ENCODE assay signal across 8 cellular contexts in genomic region chr20:63009044-63009961, GRCh38. TPM values are rescaled to one million over a fixed set of nuclear protein-coding genes. Genes with fewer than 3 reads are reported as not detected.
DNase-seq lines count a peak whose midpoint lies in the region; ATAC-seq, FAIRE-seq and TF ChIP-seq lines count a peak whose summit lies in the region.

No MANE protein-coding gene starts in this region.

- peaks cover 1% of the 10 kb centered on the region; the same call in 1 of the 2 replicates for H3K23me2 ChIP-seq in H1 (ENCODE audit: low read depth, low read length)

- TF ChIP-seq POLR2A in H1 (IDR thresholded peaks at IDR 0.05; ENCODE audit: control extremely low read depth in 1 of 2, low read depth in 2 of 2, low read length in 2 of 2) = no peak

- no peak overlapping the region for H3K14ac ChIP-seq in H1 (ENCODE audit: insufficient read length)

- H4K5ac ChIP-seq in H1 (ENCODE audit: insufficient read length, low read depth, low read length) = no peak overlapping the region

- no peak overlapping the region for H3K27ac ChIP-seq in CD8-positive, alpha-beta memory T cell (ENCODE audit: low read depth, low read length)
- H3K27ac ChIP-seq in H1 (ENCODE audit: low read depth, low read length) = no peak overlapping the region

- no peak for FAIRE-seq in H1 (lab: Jason Lieb, UNC)

- no peak overlapping the region for H3K56ac ChIP-seq in H1 (replicated peaks; ENCODE audit: insufficient read length, low read depth, low read length)

- H3K4me1 Mint-ChIP-seq in CD8-positive, alpha-beta memory T cell = peaks cover 14 to 40% (median 21%) of the 10 kb centered on the region in 3 donors
- H3K4me1 Mint-ChIP-seq in stimulated activated effector memory CD8-positive, alpha-beta T cell treated with anti-CD3 and anti-CD28 coated beads, Interleukin-12 subunit alpha, Interleukin-12 subunit beta, amount 100 ng/mL, for 72 hours = peaks cover 26% of the 10 kb centered on the region

- POLR2A ChIA-PET in CD8-positive, alpha-beta memory T cell (lab: Charles Lee) = interaction anchor here (0.6 to 1.1 kb wide), 3 partner anchors 31 to 206 kb away, joined by 3 to 4 read pairs (median 3); no protein-coding TSS in a partner anchor
- POLR2A ChIA-PET in H1 (lab: Charles Lee; ENCODE audit: partially characterized antibody) = interaction anchor here (1.0 to 1.6 kb wide), 4 partner anchors 31 to 148 kb away, joined by 3 to 5 read pairs (median 4); partner anchors contain the start of genes GID8 and TCFL5

- H4K91ac ChIP-seq in H1 (replicated peaks; ENCODE audit: insufficient read length, low read length) = no peak overlapping the region

- TF ChIP-seq RAD21 in H1 (IDR thresholded peaks at IDR 0.05 in 1 of 2, conservative IDR thresholded peaks at IDR 0.05 in 1 of 2; ENCODE audit: low read depth in 2 of 2, low read length in 2 of 2) = peak; percentile 93 to 97

- H2AFZ ChIP-seq in H1 (ENCODE audit: low read length) = no peak overlapping the region

- peaks cover 2 to 15% (median 3%) of the 10 kb centered on the region in 3 donors for H3K36me3 Mint-ChIP-seq in CD8-positive, alpha-beta memory T cell
- H3K36me3 Mint-ChIP-seq in stimulated activated effector memory CD8-positive, alpha-beta T cell treated with anti-CD3 and anti-CD28 coated beads, Interleukin-12 subunit alpha, Interleukin-12 subunit beta, amount 100 ng/mL, for 72 hours = peaks cover 9% of the 10 kb centered on the region

- H3K18ac ChIP-seq in H1 (ENCODE audit: extremely low read depth, low read length) = peak overlapping the region; percentile 32; the same call in 1 of the 2 replicates

- peak; percentile 75 to 86 (median 78) for DNase-seq in CD8-positive, alpha-beta memory T cell
- DNase-seq in NCI-H774 (lab: John Stamatoyannopoulos, UW) = peak; percentile 76
- peak; percentile 95 for DNase-seq in activated CD8-positive, alpha-beta memory T cell treated with anti-CD3 and anti-CD28 coated beads for 24 hours
- DNase-seq in H1 (ENCODE audit: low read depth in 1 of 2, low spot score in 2 of 2) = peak in 1 of 2 experiments; percentile 96
- DNase-seq in myocyte (ENCODE audit: low read depth) = peak; percentile 69
- DNase-seq in stimulated activated effector memory CD8-positive, alpha-beta T cell treated with anti-CD3 and anti-CD28 coated beads, Interleukin-12 subunit alpha, Interleukin-12 subunit beta, amount 100 ng/mL, for 72 hours (ENCODE audit: low spot score in 2 of 2) = peak; percentile 88 to 92

- no peaks in the 10 kb centered on the region for H3K36me3 ChIP-seq in CD8-positive, alpha-beta memory T cell (ENCODE audit: insufficient read depth, low read length)
- H3K36me3 ChIP-seq in H1 (ENCODE audit: control insufficient read depth in 2 of 4, insufficient read depth in 4 of 4, low read length in 3 of 4) = peaks cover 0 to 16% (median 0%) of the 10 kb centered on the region in 4 experiments; a peak in 1 of 8 replicates

- peaks cover 2 to 18% (median 11%) of the 10 kb centered on the region in 5 donors for H3K9me3 Mint-ChIP-seq in CD8-positive, alpha-beta memory T cell
- H3K9me3 Mint-ChIP-seq in stimulated activated effector memory CD8-positive, alpha-beta T cell treated with anti-CD3 and anti-CD28 coated beads, Interleukin-12 subunit alpha, Interleukin-12 subunit beta, amount 100 ng/mL, for 72 hours = peaks cover 7% of the 10 kb centered on the region

- H3K4me1 ChIP-seq in CD8-positive, alpha-beta memory T cell (ENCODE audit: insufficient read depth, low read length) = peaks cover 27% of the 10 kb centered on the region
- H3K4me1 ChIP-seq in H1 (replicated peaks in 1 of 4; ENCODE audit: control insufficient read depth in 3 of 4, insufficient read depth in 4 of 4, low read length in 3 of 4) = peaks cover 0 to 30% (median 16%) of the 10 kb centered on the region in 4 experiments; a peak in 6 of 7 replicates

- H4K20me1 ChIP-seq in H1 (replicated peaks in 1 of 2; ENCODE audit: control insufficient read depth in 1 of 2, insufficient read depth in 2 of 2, low read length in 2 of 2) = peaks cover 4 to 6% of the 10 kb centered on the region in 2 experiments

- peaks cover 39 to 48% of the 10 kb centered on the region in 2 donors for H3K27me3 Mint-ChIP-seq in CD8-positive, alpha-beta memory T cell

- peaks cover 49% of the 10 kb centered on the region for H3K27me3 ChIP-seq in CD8-positive, alpha-beta memory T cell (ENCODE audit: insufficient read depth, low read length, poor library complexity, severe bottlenecking)
- H3K27me3 ChIP-seq in H1 (replicated peaks in 1 of 4; ENCODE audit: control insufficient read depth in 3 of 4, extremely low read depth in 1 of 4, insufficient read depth in 3 of 4, low read length in 3 of 4) = peaks cover 50 to 74% (median 60%) of the 10 kb centered on the region in 4 experiments

- peak; percentile 83 to 96 (median 87) for TF ChIP-seq CTCF in H1 (IDR thresholded peaks at IDR 0.05; ENCODE audit: control extremely low read depth in 1 of 3, insufficient read depth in 1 of 3, low read depth in 1 of 3, low read length in 3 of 3)

- H3K79me1 ChIP-seq in H1 (ENCODE audit: low read depth, low read length) = no peaks in the 10 kb centered on the region

- CTCF ChIA-PET in CD8-positive, alpha-beta memory T cell (lab: Charles Lee) = interaction anchor here (0.7 to 3.6 kb wide), 28 partner anchors 10 to 510 kb away, joined by 3 to 18 read pairs (median 4); no protein-coding TSS in a partner anchor
- CTCF ChIA-PET in H1 (lab: Charles Lee; ENCODE audit: partially characterized antibody) = interaction anchor here (0.7 to 4.0 kb wide), 27 partner anchors 8 to 222 kb away, joined by 3 to 53 read pairs (median 4); partner anchors contain the start of gene SLC17A9

- peak overlapping the region in 6 of 7 donors; percentile 3 to 95 (median 90) for H3K4me3 Mint-ChIP-seq in CD8-positive, alpha-beta memory T cell
- H3K4me3 Mint-ChIP-seq in stimulated activated effector memory CD8-positive, alpha-beta T cell treated with anti-CD3 and anti-CD28 coated beads, Interleukin-12 subunit alpha, Interleukin-12 subunit beta, amount 100 ng/mL, for 72 hours = peak overlapping the region; percentile 75

- no peak overlapping the region for H3K9ac ChIP-seq in H1 (replicated peaks in 1 of 4; ENCODE audit: extremely low read depth in 1 of 4, low read depth in 3 of 4, low read length in 3 of 4)

- H3K4me3 ChIP-seq in CD8-positive, alpha-beta memory T cell (ENCODE audit: low read length) = peak overlapping the region; percentile 34
- peak overlapping the region in 1 of 4 experiments; percentile 58; a peak in 2 of 8 replicates for H3K4me3 ChIP-seq in H1 (ENCODE audit: extremely low read depth in 1 of 4, insufficient read depth in 2 of 4, low read depth in 3 of 4, low read length in 4 of 4)

- H2BK5ac ChIP-seq in H1 (ENCODE audit: low read depth, low read length) = no peak overlapping the region

- 39% methylated on average over 53 of the region's 54 CpGs; no CpG with 5 or more reads in 1 of the 2 experiments for WGBS in H1 (ENCODE audit: extremely low coverage in 1 of 2, insufficient coverage in 1 of 2, insufficient read length in 1 of 2, insufficient replicate concordance in 2 of 2, low coverage in 1 of 2, low lambda C conversion rate in 2 of 2, missing lambda C conversion rate in 1 of 2), 2 experiments

- no peaks in the 10 kb centered on the region for H3K79me2 ChIP-seq in H1 (ENCODE audit: control insufficient read depth in 1 of 2, insufficient read depth in 2 of 2, low read length in 2 of 2)

- H2BK12ac ChIP-seq in H1 (ENCODE audit: low read depth, low read length) = peak overlapping the region; percentile 87; the same call in 1 of the 2 replicates

- H3K23ac ChIP-seq in H1 (ENCODE audit: insufficient read length) = no peak overlapping the region

- peak overlapping the region; percentile 43 for H2BK120ac ChIP-seq in H1 (replicated peaks; ENCODE audit: low read depth, low read length)

- no peak overlapping the region for H3K4ac ChIP-seq in H1 (replicated peaks; ENCODE audit: insufficient read length, low read depth, low read length)

- no peak overlapping the region; the same call in 1 of the 2 replicates for H2BK15ac ChIP-seq in H1 (ENCODE audit: low read length)

- ATAC-seq in GM19351 (IDR thresholded peaks at IDR 0.05; ENCODE audit: unreplicated experiment) = peak; percentile 49
- ATAC-seq in HG03460 (IDR thresholded peaks at IDR 0.05; ENCODE audit: unreplicated experiment) = peak; percentile 49
- ATAC-seq in stimulated activated effector memory CD8-positive, alpha-beta T cell treated with anti-CD3 and anti-CD28 coated beads, Interleukin-12 subunit alpha, Interleukin-12 subunit beta, amount 100 ng/mL, for 72 hours = peak; percentile 77

- no peak overlapping the region for H2BK20ac ChIP-seq in H1 (ENCODE audit: low read length)

- no peak overlapping the region for H2AK5ac ChIP-seq in H1 (ENCODE audit: low read depth, low read length)

- peak overlapping the region; percentile 51 for H4K8ac ChIP-seq in H1 (ENCODE audit: extremely low read depth, insufficient read depth, low read length)

- peak overlapping the region; percentile 1 to 72 for H3K4me2 ChIP-seq in H1 (ENCODE audit: insufficient read depth in 1 of 2, low read depth in 2 of 2, low read length in 2 of 2)

- H3K9me3 ChIP-seq in CD8-positive, alpha-beta memory T cell (ENCODE audit: low read length) = no peaks in the 10 kb centered on the region
- peaks cover 5 to 8% of the 10 kb centered on the region in 2 experiments for H3K9me3 ChIP-seq in H1 (ENCODE audit: insufficient read depth in 2 of 2, low read depth in 1 of 2, low read length in 1 of 2)

- H3K27ac Mint-ChIP-seq in CD8-positive, alpha-beta memory T cell = peak overlapping the region in 5 of 8 donors; percentile 5 to 94 (median 90)
- no peak overlapping the region for H3K27ac Mint-ChIP-seq in stimulated activated effector memory CD8-positive, alpha-beta T cell treated with anti-CD3 and anti-CD28 coated beads, Interleukin-12 subunit alpha, Interleukin-12 subunit beta, amount 100 ng/mL, for 72 hours

- TF ChIP-seq EP300 in H1 (IDR thresholded peaks at IDR 0.05; ENCODE audit: borderline replicate concordance in 1 of 2, low read depth in 2 of 2, low read length in 2 of 2) = 0 out of 3 replicates have a peak, but pooled peaks of 1 of the 2 experiments have one; percentile 16

RNA-seq across cellular contexts. Expression of gene BHLHE23, which starts 2.5 kb away (rescaled TPM):
- not detected for total RNA-seq in CD8-positive, alpha-beta memory T cell
- polyA plus RNA-seq in CD8-positive, alpha-beta memory T cell = not detected
- total RNA-seq in H1 (2021; fragmentation: NEBNext Ultra II Directional; extraction: Animal tissue kit (Norgen Biotek cat#: 25700)) = 0.38 and 0.47 TPM in 2 replicates
- 0.36 TPM in 1 of 2 replicates, not detected in the other for polyA plus RNA-seq in H1 (2011; rRNA removed)
- polyA plus RNA-seq in H1 (2011; cell fraction: cytosol; rRNA removed) = 0.14 TPM
- 0.13 TPM for polyA plus RNA-seq in H1 (2011; cell fraction: nucleus; rRNA removed)
- not detected in 4 replicates for polyA plus RNA-seq in H1 (2012, experiment 1 of 2)
- not detected for polyA plus RNA-seq in H1 (2012, experiment 2 of 2)
- 0.04 TPM for polyA plus RNA-seq in H1 (2013, experiment 1 of 2)
- polyA plus RNA-seq in H1 (2013, experiment 2 of 2) = 0.09 TPM
- not detected in 2 replicates for polyA minus RNA-seq in H1 (2011; rRNA and poly(A)+ RNA removed)
- 1.0 TPM for polyA minus RNA-seq in H1 (2011; cell fraction: cytosol; rRNA and poly(A)+ RNA removed)
- 0.80 TPM for polyA minus RNA-seq in H1 (2011; cell fraction: nucleus; rRNA and poly(A)+ RNA removed)
- not detected in 2 replicates for total RNA-seq in myocyte
- polyA plus RNA-seq in myocyte (2012) = not detected

RNA-seq across cellular contexts. Expression of gene SLC17A9, which starts 56.8 kb away (rescaled TPM):
- total RNA-seq in CD8-positive, alpha-beta memory T cell = 10 to 100 TPM; 26.4 to 26.8 TPM
- polyA plus RNA-seq in CD8-positive, alpha-beta memory T cell = 1.0 TPM
- 31.1 and 35.2 TPM in 2 replicates for total RNA-seq in H1 (2021; fragmentation: NEBNext Ultra II Directional; extraction: Animal tissue kit (Norgen Biotek cat#: 25700))
- polyA plus RNA-seq in H1 (2011; rRNA removed) = 23.5 and 39.6 TPM in 2 replicates
- polyA plus RNA-seq in H1 (2011; cell fraction: cytosol; rRNA removed) = 26.0 TPM
- 178 TPM for polyA plus RNA-seq in H1 (2011; cell fraction: nucleus; rRNA removed)
- polyA plus RNA-seq in H1 (2012, experiment 1 of 2) = 15.9 to 29.2 TPM (median 25.3 TPM) in 4 replicates
- polyA plus RNA-seq in H1 (2012, experiment 2 of 2) = 17.4 TPM
- 44.3 TPM for polyA plus RNA-seq in H1 (2013, experiment 1 of 2)
- 44.7 TPM for polyA plus RNA-seq in H1 (2013, experiment 2 of 2)
- polyA minus RNA-seq in H1 (2011; rRNA and poly(A)+ RNA removed) = 6.0 and 6.5 TPM in 2 replicates
- polyA minus RNA-seq in H1 (2011; cell fraction: cytosol; rRNA and poly(A)+ RNA removed) = 10.4 TPM
- 14.7 TPM for polyA minus RNA-seq in H1 (2011; cell fraction: nucleus; rRNA and poly(A)+ RNA removed)
- total RNA-seq in myocyte = 0.16 TPM in 1 of 2 replicates, not detected in the other
- 0.03 TPM for polyA plus RNA-seq in myocyte (2012)

Comparison
In these comparisons a context has a peak if more than half of its experiments do, and no peak if none do; other contexts are left out.
1. RNA of gene SLC17A9, which starts 56.8 kb away (total RNA-seq): 31.1 to 35.2 TPM in H1 and 26.4 to 26.8 TPM in CD8-positive, alpha-beta memory T cell; 0.16 TPM in myocyte; every median in the first group is over 10 times any median in the second.
2. Peak in every context shown above with its lines, with median percentiles within 50 percentile points of each other: ATAC-seq.